ENCODE assay signal across 14 cellular contexts in the genomic region with DNA sequence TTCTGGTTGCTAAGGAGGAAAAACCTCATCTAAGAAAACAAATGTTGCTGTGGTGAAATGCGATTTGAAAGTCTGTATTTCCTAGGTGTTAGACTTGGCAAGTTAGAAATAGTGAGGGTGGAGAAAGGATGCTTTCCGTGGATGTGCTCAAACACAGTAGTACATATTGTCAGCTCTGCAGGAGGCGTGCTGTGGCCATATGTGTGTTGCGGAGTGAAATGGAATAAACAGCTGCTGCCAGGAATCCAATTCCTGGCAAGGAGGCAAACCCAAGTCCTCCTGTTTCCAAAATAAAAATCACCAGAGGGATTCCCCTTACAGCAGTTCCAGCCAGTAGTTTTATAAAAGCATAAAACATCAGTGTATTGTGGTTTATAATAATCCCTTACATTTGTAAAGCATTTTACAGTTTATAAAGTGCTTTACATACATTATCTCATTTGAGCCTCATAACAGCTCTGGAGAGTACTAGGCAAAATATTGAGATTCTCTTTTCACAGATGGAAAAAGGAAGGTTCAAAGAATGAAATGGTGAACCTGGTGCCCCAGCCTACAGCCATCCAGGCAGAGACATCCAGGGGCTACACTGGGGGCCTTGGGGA.
A peak's percentile ranks its signal among the peaks of the same experiment; 100 is the strongest.
DNase-seq lines count a peak whose midpoint lies in the region; ATAC-seq and TF ChIP-seq lines count a peak whose summit lies in the region.
"Had no signal": no experiment of that assay in that cellular context is flagged by ENCODE, and none has a peak within 500 bp of the region (broad histone marks: within the 10 kb centered on the region; RNA-seq: fewer than 3 reads in every experiment).

No MANE protein-coding gene starts in this region.

- H3K9me3 Mint-ChIP-seq in natural killer cell treated with Interleukin-12 subunit alpha and Interleukin-12 subunit beta and Interleukin-15 and Interleukin-18, amount 100 ng/mL, for 72 hours: no peaks in the 10 kb centered on the region
- no peaks in the 10 kb centered on the region for H3K9me3 Mint-ChIP-seq in activated CD8-positive, alpha-beta memory T cell treated with anti-CD3 and anti-CD28 coated beads, Interleukin-2, amount 10 ng/mL, durations not matched to agents 7 days and 5 days (ENCODE audit: low read depth)

- no peak for ATAC-seq in natural killer cell treated with Interleukin-12 subunit alpha and Interleukin-12 subunit beta and Interleukin-15 and Interleukin-18, amount 100 ng/mL, for 72 hours
- ATAC-seq in activated CD8-positive, alpha-beta memory T cell treated with anti-CD3 and anti-CD28 coated beads, Interleukin-2, amount 10 ng/mL, durations not matched to agents 7 days and 5 days: no peak

- DNase-seq in NCI-H2081 (lab: John Stamatoyannopoulos, UW): peak; percentile 22 to 31
- DNase-seq in NCI-H2081 treated with DMSO at 0.1 percent for 48 hours (lab: John Stamatoyannopoulos, UW): no peak
- DNase-seq in coronary artery (ENCODE audit: low spot score): no peak
- peak; percentile 58 for DNase-seq in medulla oblongata (ENCODE audit: extremely low spot score)
- peak; percentile 74 for DNase-seq in superior temporal gyrus (ENCODE audit: extremely low spot score)
- DNase-seq in natural killer cell treated with Interleukin-12 subunit alpha and Interleukin-12 subunit beta and Interleukin-15 and Interleukin-18, amount 100 ng/mL, for 72 hours (ENCODE audit: low spot score): no peak
- DNase-seq in activated CD8-positive, alpha-beta memory T cell treated with anti-CD3 and anti-CD28 coated beads, Interleukin-2, amount 10 ng/mL, durations not matched to agents 7 days and 5 days: no peak
- DNase-seq in NCI-H1048 (lab: John Stamatoyannopoulos, UW): no peak
- DNase-seq: activated gamma-delta T cell, KG1, PC-9 had no signal

- peaks cover 11 to 24% of the 10 kb centered on the region in 2 donors for H3K27me3 Mint-ChIP-seq in natural killer cell treated with Interleukin-12 subunit alpha and Interleukin-12 subunit beta and Interleukin-15 and Interleukin-18, amount 100 ng/mL, for 72 hours
- peaks cover 15% of the 10 kb centered on the region for H3K27me3 Mint-ChIP-seq in activated CD8-positive, alpha-beta memory T cell treated with anti-CD3 and anti-CD28 coated beads, Interleukin-2, amount 10 ng/mL, durations not matched to agents 7 days and 5 days

- H3K27ac Mint-ChIP-seq in natural killer cell treated with Interleukin-12 subunit alpha and Interleukin-12 subunit beta and Interleukin-15 and Interleukin-18, amount 100 ng/mL, for 72 hours: no peak overlapping the region
- no peak overlapping the region for H3K27ac Mint-ChIP-seq in activated CD8-positive, alpha-beta memory T cell treated with anti-CD3 and anti-CD28 coated beads, Interleukin-2, amount 10 ng/mL, durations not matched to agents 7 days and 5 days

- H3K27ac ChIP-seq in coronary artery: no peak overlapping the region
- H3K27ac ChIP-seq: 22Rv1, PC-9, tibial artery had no signal

- H3K4me1 Mint-ChIP-seq in natural killer cell treated with Interleukin-12 subunit alpha and Interleukin-12 subunit beta and Interleukin-15 and Interleukin-18, amount 100 ng/mL, for 72 hours (ENCODE audit: low read depth in 2 of 2): no peaks in the 10 kb centered on the region
- peaks cover 20% of the 10 kb centered on the region for H3K4me1 Mint-ChIP-seq in activated CD8-positive, alpha-beta memory T cell treated with anti-CD3 and anti-CD28 coated beads, Interleukin-2, amount 10 ng/mL, durations not matched to agents 7 days and 5 days

- peak overlapping the region; percentile 36 for H3K4me3 ChIP-seq in coronary artery
- H3K4me3 ChIP-seq: lung, PC-9, tibial artery had no signal

- H3K36me3 Mint-ChIP-seq in natural killer cell treated with Interleukin-12 subunit alpha and Interleukin-12 subunit beta and Interleukin-15 and Interleukin-18, amount 100 ng/mL, for 72 hours: no peaks in the 10 kb centered on the region
- no peaks in the 10 kb centered on the region for H3K36me3 Mint-ChIP-seq in activated CD8-positive, alpha-beta memory T cell treated with anti-CD3 and anti-CD28 coated beads, Interleukin-2, amount 10 ng/mL, durations not matched to agents 7 days and 5 days

- H3K4me3 Mint-ChIP-seq in natural killer cell treated with Interleukin-12 subunit alpha and Interleukin-12 subunit beta and Interleukin-15 and Interleukin-18, amount 100 ng/mL, for 72 hours: no peak overlapping the region
- H3K4me3 Mint-ChIP-seq in activated CD8-positive, alpha-beta memory T cell treated with anti-CD3 and anti-CD28 coated beads, Interleukin-2, amount 10 ng/mL, durations not matched to agents 7 days and 5 days: no peak overlapping the region

- CTCF ChIA-PET in activated CD8-positive, alpha-beta memory T cell treated with anti-CD3 and anti-CD28 coated beads, Interleukin-2, amount 10 ng/mL, durations not matched to agents 7 days and 5 days (lab: Charles Lee): interaction anchor here (1.6 kb wide), 1 partner anchor 20 kb away, joined by 5 read pairs; a partner anchor contains a TSS

- TF ChIP-seq CTCF in coronary artery (IDR thresholded peaks at IDR 0.05): no peak

Comparison
In these comparisons a context has a peak if more than half of its experiments do, and no peak if none do; other contexts are left out.
1. DNase-seq: peak in NCI-H2081 (2 of 2), medulla oblongata (single experiment) and superior temporal gyrus (single experiment); none in NCI-H2081 treated with DMSO at 0.1 percent for 48 hours (single experiment), coronary artery (single experiment), natural killer cell treated with Interleukin-12 subunit alpha and Interleukin-12 subunit beta and Interleukin-15 and Interleukin-18, amount 100 ng/mL, for 72 hours (single experiment), activated CD8-positive, alpha-beta memory T cell treated with anti-CD3 and anti-CD28 coated beads, Interleukin-2, amount 10 ng/mL, durations not matched to agents 7 days and 5 days (single experiment) and NCI-H1048 (single experiment).